Comparison of ENCODE assay signal across 14 cellular contexts in the genomic region with DNA sequence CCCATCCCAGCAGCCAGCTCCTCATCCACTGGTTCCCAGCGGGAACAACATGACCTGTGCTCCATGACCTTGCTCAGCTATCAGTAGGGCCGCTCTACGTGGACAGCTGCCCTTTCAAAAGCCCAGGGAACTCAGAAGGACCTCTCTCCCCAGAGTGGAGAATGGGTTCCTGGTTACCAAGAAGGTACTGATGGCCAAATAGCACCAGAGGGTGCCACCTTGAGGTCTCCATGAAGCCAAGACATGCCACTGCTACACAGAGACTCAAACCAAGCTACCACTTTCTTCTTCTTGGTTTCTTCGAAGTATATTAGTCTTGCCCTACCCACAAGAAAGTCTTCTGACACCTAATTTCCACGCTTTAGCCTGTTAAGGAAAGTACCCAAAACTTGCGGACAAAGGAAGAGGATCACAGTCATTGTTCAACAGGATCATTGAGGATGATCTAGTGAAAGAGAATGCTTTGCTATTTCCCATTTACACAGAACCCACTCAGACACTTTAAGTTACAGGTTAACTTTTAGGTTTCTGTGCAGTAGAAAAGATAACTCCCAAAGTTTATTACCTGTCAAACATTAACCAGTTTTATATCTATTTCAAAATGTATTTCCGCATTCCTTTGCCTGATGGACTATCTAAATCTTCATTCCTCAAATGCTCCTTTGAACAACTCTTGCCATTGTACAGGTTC.
DNase-seq lines count a peak whose midpoint lies in the region; ATAC-seq and TF ChIP-seq lines count a peak whose summit lies in the region.
"Had no signal": no experiment of that assay in that cellular context is flagged by ENCODE, and none has a peak within 500 bp of the region (broad histone marks: within the 10 kb centered on the region; RNA-seq: fewer than 3 reads in every experiment).

No MANE protein-coding gene starts in this region.

- H3K36me3 ChIP-seq in WERI-Rb-1 (no peaks in the 10 kb centered on the region), gastrocnemius medialis (no peaks in the 10 kb centered on the region)
- H3K36me3 ChIP-seq: tibial nerve had no signal

- no peak overlapping the region for H3K4me3 Mint-ChIP-seq in nephron
- H3K4me3 Mint-ChIP-seq: T-helper 1 cell treated with Interleukin-12 subunit alpha and Interleukin-12 subunit beta and Interleukin-4 antibody, amounts not matched to agents 30 μg/mL and 1 μg/mL, for 36 hours had no signal

- in situ Hi-C loops in GM18951 (cut with MboI; ENCODE audit: low sequenced_read_pairs, unreplicated experiment), result loop anchor here (5.0 kb wide), 1 partner anchor 236 kb away; no protein-coding TSS in a partner anchor
- in situ Hi-C loops in gastrocnemius medialis (cut with MboI; ENCODE audit: low sequenced_read_pairs in 4 of 4), result loop anchor here (5.0 to 25.0 kb wide), 3 partner anchors 136 to 536 kb away; partner anchors contain the start of gene MALT1 (in 2 of the 4)

- H3K9me3 ChIP-seq in WERI-Rb-1 (ENCODE audit: severe bottlenecking) (no peaks in the 10 kb centered on the region), gastrocnemius medialis (no peaks in the 10 kb centered on the region)

- TF ChIP-seq CTCF in WERI-Rb-1 (IDR thresholded peaks at IDR 0.05; ENCODE audit: low read depth, low read length) (0 out of 2 replicates have a peak, but pooled peaks have one; percentile 11), nephron (IDR thresholded peaks at IDR 0.05; ENCODE audit: unreplicated experiment in 3 of 3) (no peak), gastrocnemius medialis (IDR thresholded peaks at IDR 0.05 in 4 of 5, conservative IDR thresholded peaks at IDR 0.05 in 1 of 5) (no peak)

- H3K27me3 Mint-ChIP-seq in nephron (ENCODE audit: low read depth), result peaks cover 7% of the 10 kb centered on the region

- H3K27ac ChIP-seq in WERI-Rb-1 (no peak overlapping the region), gastrocnemius medialis (no peak overlapping the region)
- H3K27ac ChIP-seq: tibial nerve had no signal

- ATAC-seq in HG02798 (IDR thresholded peaks at IDR 0.05; ENCODE audit: poor library complexity, unreplicated experiment), result peak; percentile 35
- no peak for ATAC-seq in gastrocnemius medialis

- TF ChIP-seq POLR2A in GM18951 (IDR thresholded peaks at IDR 0.05; ENCODE audit: extremely low read depth, insufficient read depth, insufficient read length) (peak; percentile 2), erythroblast (IDR thresholded peaks at IDR 0.05; ENCODE audit: low read length) (no peak), gastrocnemius medialis (IDR thresholded peaks at IDR 0.05) (no peak)

- DNase-seq in WERI-Rb-1 (no peak), erythroblast (lab: John Stamatoyannopoulos, UW) (no peak), COR-L47 (lab: John Stamatoyannopoulos, UW) (no peak), gastrocnemius medialis (no peak), NCI-H2107 treated with DMSO at 0.1 percent for 48 hours (lab: John Stamatoyannopoulos, UW; ENCODE audit: unreplicated experiment) (no peak)
- DNase-seq: effector CD4-positive, alpha-beta T cell; head of caudate nucleus; mesendoderm; NCI-H1092 had no signal

- H3K27me3 ChIP-seq in WERI-Rb-1 (ENCODE audit: insufficient read depth, low read depth, severe bottlenecking), result no peaks in the 10 kb centered on the region
- H3K27me3 ChIP-seq in gastrocnemius medialis, result no peaks in the 10 kb centered on the region
- H3K27me3 ChIP-seq: tibial nerve had no signal

- peak overlapping the region; percentile 90 to 97 (median 93) for H3K27ac Mint-ChIP-seq in nephron
- H3K27ac Mint-ChIP-seq: T-helper 1 cell treated with Interleukin-12 subunit alpha and Interleukin-12 subunit beta and Interleukin-4 antibody, amounts not matched to agents 30 μg/mL and 1 μg/mL, for 36 hours had no signal

- no peaks in the 10 kb centered on the region for H3K4me1 ChIP-seq in gastrocnemius medialis

- H3K4me3 ChIP-seq in WERI-Rb-1 (ENCODE audit: low read depth, low read length), result no peak overlapping the region
- no peak overlapping the region for H3K4me3 ChIP-seq in gastrocnemius medialis
- H3K4me3 ChIP-seq: tibial nerve had no signal

- H3K4me1 Mint-ChIP-seq in nephron, result peaks cover 12% of the 10 kb centered on the region

- intact Hi-C loops in gastrocnemius medialis (cut with DNase I; ENCODE audit: low total_unique reads), result no loop called here

- no peaks in the 10 kb centered on the region for H3K36me3 Mint-ChIP-seq in nephron (ENCODE audit: low read depth)

- H3K9me3 Mint-ChIP-seq in nephron, result no peaks in the 10 kb centered on the region
- H3K9me3 Mint-ChIP-seq: T-helper 1 cell treated with Interleukin-12 subunit alpha and Interleukin-12 subunit beta and Interleukin-4 antibody, amounts not matched to agents 30 μg/mL and 1 μg/mL, for 36 hours had no signal
